ENCODE assay signal across 1 cellular context in the genomic region with DNA sequence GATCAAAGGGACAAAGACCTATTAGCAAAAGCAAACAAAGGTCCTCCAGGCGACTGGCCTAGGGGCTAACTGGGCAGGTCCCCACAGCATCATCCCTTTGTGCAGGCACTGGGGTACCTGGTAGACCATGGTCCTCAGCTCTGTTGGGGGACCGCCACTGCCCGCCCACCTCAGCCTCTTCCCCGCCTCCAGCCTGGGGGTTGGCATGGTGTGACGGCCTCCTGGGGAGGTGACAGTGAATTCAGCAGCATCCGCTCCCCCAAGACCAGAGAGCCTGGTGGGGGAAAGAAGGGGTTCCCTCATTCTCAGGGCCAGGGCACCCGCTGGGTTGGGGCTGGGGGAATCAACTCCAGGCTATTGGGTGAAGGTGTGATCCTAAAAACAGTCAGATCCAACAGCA.
TF ChIP-seq lines count a peak whose summit lies in the region.

No MANE protein-coding gene starts in this region.

TF ChIP-seq in H1, 55 proteins besides CTCF, POLR2A, EP300 and RAD21:
- TF ChIP-seq HDAC2 (IDR thresholded peaks at IDR 0.05; ENCODE audit: borderline replicate concordance in 1 of 2, low read depth in 2 of 2, low read length in 2 of 2) (no peak), YY1 (IDR thresholded peaks at IDR 0.05; ENCODE audit: low read depth, low read length) (no peak), MAFK (IDR thresholded peaks at IDR 0.05; ENCODE audit: low read depth, low read length) (no peak), TEAD4 (IDR thresholded peaks at IDR 0.05; ENCODE audit: low read depth, low read length) (no peak), BACH1 (IDR thresholded peaks at IDR 0.05; ENCODE audit: low read length) (no peak), EZH2 (IDR thresholded peaks at IDR 0.05; ENCODE audit: low read depth, low read length, severe bottlenecking) (no peak), CEBPB (IDR thresholded peaks at IDR 0.05; ENCODE audit: low read depth, low read length) (no peak), NANOG (IDR thresholded peaks at IDR 0.05; ENCODE audit: insufficient read depth, low read depth, low read length, poor library complexity, severe bottlenecking) (no peak), JUN (IDR thresholded peaks at IDR 0.05; ENCODE audit: low read depth, low read length) (no peak), RBBP5 (IDR thresholded peaks at IDR 0.05; ENCODE audit: borderline replicate concordance, low read depth, low read length) (no peak), ASH2L (IDR thresholded peaks at IDR 0.05; ENCODE audit: low read length) (no peak)
- TF ChIP-seq, protein P1, sequence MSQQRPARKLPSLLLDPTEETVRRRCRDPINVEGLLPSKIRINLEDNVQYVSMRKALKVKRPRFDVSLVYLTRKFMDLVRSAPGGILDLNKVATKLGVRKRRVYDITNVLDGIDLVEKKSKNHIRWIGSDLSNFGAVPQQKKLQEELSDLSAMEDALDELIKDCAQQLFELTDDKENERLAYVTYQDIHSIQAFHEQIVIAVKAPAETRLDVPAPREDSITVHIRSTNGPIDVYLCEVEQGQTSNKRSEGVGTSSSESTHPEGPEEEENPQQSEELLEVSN (IDR thresholded peaks at IDR 0.05), result no peak
- TF ChIP-seq, protein P2, sequence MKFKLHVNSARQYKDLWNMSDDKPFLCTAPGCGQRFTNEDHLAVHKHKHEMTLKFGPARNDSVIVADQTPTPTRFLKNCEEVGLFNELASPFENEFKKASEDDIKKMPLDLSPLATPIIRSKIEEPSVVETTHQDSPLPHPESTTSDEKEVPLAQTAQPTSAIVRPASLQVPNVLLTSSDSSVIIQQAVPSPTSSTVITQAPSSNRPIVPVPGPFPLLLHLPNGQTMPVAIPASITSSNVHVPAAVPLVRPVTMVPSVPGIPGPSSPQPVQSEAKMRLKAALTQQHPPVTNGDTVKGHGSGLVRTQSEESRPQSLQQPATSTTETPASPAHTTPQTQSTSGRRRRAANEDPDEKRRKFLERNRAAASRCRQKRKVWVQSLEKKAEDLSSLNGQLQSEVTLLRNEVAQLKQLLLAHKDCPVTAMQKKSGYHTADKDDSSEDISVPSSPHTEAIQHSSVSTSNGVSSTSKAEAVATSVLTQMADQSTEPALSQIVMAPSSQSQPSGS (IDR thresholded peaks at IDR 0.05; ENCODE audit: low read length), result no peak
